1 cellular context compared by ENCODE assay signal in genomic region chr15:63986751-63987341, GRCh38.
TF ChIP-seq lines count a peak whose summit lies in the region.

No MANE protein-coding gene starts in this region.

TF ChIP-seq in K562, 482 proteins besides CTCF, POLR2A, EP300 and RAD21 (continued from another document):
- no peak for TF ChIP-seq NFYB (IDR thresholded peaks at IDR 0.05; ENCODE audit: extremely low read depth, insufficient read length)
TF ChIP-seq in K562: peak in this region for 16.
